ENCODE assay signal across 8 cellular contexts in the genomic region with DNA sequence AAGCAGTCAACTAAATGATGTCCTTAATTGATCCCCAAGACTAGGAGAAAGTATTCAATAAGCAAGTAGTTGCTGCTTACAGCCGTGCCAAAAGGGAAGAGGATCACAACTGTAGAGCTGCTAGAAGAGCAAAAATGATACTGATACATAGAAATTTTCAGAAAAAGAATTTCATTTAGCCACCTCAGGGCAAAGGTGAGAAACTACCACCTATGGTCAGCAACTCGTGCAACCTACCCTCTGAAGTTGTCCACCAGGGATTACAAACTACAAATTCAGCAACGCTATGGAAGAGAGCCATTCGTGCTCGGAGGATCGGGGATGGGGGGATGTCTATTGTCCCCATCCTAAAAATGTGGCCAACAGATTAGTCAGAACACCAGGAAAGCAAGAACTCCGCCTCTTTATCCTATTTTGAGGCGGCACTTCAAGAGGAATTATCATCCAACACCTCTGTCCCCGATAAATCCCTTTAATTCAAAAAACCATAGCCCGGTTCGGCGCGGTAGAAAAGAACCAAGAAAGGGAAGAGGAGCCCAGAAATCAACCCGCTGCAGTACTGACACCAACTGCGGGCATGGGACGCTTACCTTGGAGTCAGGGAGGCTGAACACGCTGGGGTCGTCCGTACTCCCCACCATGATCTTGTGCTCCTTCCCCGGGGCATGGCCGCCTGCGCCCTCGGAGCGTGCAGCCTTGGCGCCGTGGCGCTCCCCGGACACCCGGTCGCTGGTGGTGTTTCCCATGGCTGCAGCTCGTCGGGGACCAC. TPM values are rescaled to one million over a fixed set of nuclear protein-coding genes. Genes with fewer than 3 reads are reported as not detected.
DNase-seq lines count a peak whose midpoint lies in the region; ATAC-seq and TF ChIP-seq lines count a peak whose summit lies in the region.

No MANE protein-coding gene starts in this region.

- no peaks in the 10 kb centered on the region for H3K27me3 ChIP-seq in right atrium auricular region
- H3K27me3 ChIP-seq in NT2/D1 (ENCODE audit: insufficient read depth, insufficient read length) = no peaks in the 10 kb centered on the region
- H3K27me3 ChIP-seq in mesenchymal stem cell (ENCODE audit: control insufficient read depth in 1 of 2, insufficient read depth in 1 of 2, low read length in 2 of 2) = no peaks in the 10 kb centered on the region
- H3K27me3 ChIP-seq in upper lobe of right lung = no peaks in the 10 kb centered on the region

- peak overlapping the region; percentile 88 for H4K91ac ChIP-seq in mesenchymal stem cell (ENCODE audit: low read length)

- peak overlapping the region; percentile 63 to 97 for H3K18ac ChIP-seq in mesenchymal stem cell (ENCODE audit: low read depth in 1 of 2, low read length in 2 of 2)

- H3K36me3 Mint-ChIP-seq in chondrocyte (ENCODE audit: low read depth) = peaks cover 5% of the 10 kb centered on the region

- no peak overlapping the region for H2BK12ac ChIP-seq in mesenchymal stem cell (ENCODE audit: low read length in 2 of 2)

- H3K4me2 ChIP-seq in mesenchymal stem cell (ENCODE audit: low read length, poor library complexity, severe bottlenecking) = peak overlapping the region; percentile 94

- H2BK120ac ChIP-seq in mesenchymal stem cell (ENCODE audit: low read depth, low read length) = peak overlapping the region; percentile 66

- peak overlapping the region; percentile 1 to 96 for H3K23ac ChIP-seq in mesenchymal stem cell (ENCODE audit: low read length in 2 of 2)

- DNase-seq in right atrium auricular region (ENCODE audit: low spot score) (no peak), Right ventricle myocardium superior (no peak), NT2/D1 (ENCODE audit: low read depth, low spot score) (no peak), chondrocyte (ENCODE audit: low spot score) (no peak), mesenchymal stem cell (peak; percentile 31), upper lobe of right lung (no peak)

- peak overlapping the region; percentile 99 for H3K4me3 Mint-ChIP-seq in chondrocyte (ENCODE audit: unreplicated experiment)

- H4K8ac ChIP-seq in mesenchymal stem cell (ENCODE audit: low read length) = peak overlapping the region; percentile 78

- peak overlapping the region; percentile 96 to 97 for H3K27ac ChIP-seq in right atrium auricular region
- no peak overlapping the region for H3K27ac ChIP-seq in mesenchymal stem cell (ENCODE audit: low read length, poor library complexity, severe bottlenecking)
- H3K27ac ChIP-seq in upper lobe of right lung = peak overlapping the region; percentile 91

- H2AK5ac ChIP-seq in mesenchymal stem cell (ENCODE audit: low read length, severe bottlenecking) = no peak overlapping the region

- H3K4me1 ChIP-seq in right atrium auricular region (peaks cover 0 to 38% of the 10 kb centered on the region in 2 donors), NT2/D1 (ENCODE audit: insufficient read depth, insufficient read length) (peaks cover 3% of the 10 kb centered on the region), mesenchymal stem cell (ENCODE audit: control insufficient read depth, insufficient read depth, low read depth, low read length) (peaks cover 9% of the 10 kb centered on the region), upper lobe of right lung (peaks cover 25% of the 10 kb centered on the region)

- peak overlapping the region; percentile 11 for H2AFZ ChIP-seq in mesenchymal stem cell (ENCODE audit: low read depth, low read length)

- peak overlapping the region; percentile 33 to 58 for H3K4ac ChIP-seq in mesenchymal stem cell (ENCODE audit: low read depth in 1 of 2, low read length in 2 of 2)

- H2BK15ac ChIP-seq in mesenchymal stem cell (ENCODE audit: low read depth, poor library complexity, severe bottlenecking) = peak overlapping the region; percentile 93

- peak overlapping the region; percentile 88 for H3K27ac Mint-ChIP-seq in chondrocyte (ENCODE audit: unreplicated experiment)

- no peak for TF ChIP-seq CTCF in right atrium auricular region (IDR thresholded peaks at IDR 0.05)
- no peak for TF ChIP-seq CTCF in chondrocyte (IDR thresholded peaks at IDR 0.05)
- TF ChIP-seq CTCF in upper lobe of right lung (IDR thresholded peaks at IDR 0.05) = no peak

- H3K4me1 Mint-ChIP-seq in chondrocyte (ENCODE audit: low read depth) = peaks cover 65% of the 10 kb centered on the region

- H2BK5ac ChIP-seq in mesenchymal stem cell (ENCODE audit: low read depth, low read length, poor library complexity, severe bottlenecking) = no peak overlapping the region

- 0% methylated on average over 32 of the region's 32 CpGs for WGBS in mesenchymal stem cell

- no peaks in the 10 kb centered on the region for H3K9me3 Mint-ChIP-seq in chondrocyte (ENCODE audit: low read depth)

- intact Hi-C loops in Right ventricle myocardium superior (cut with DNase I) (loop anchor here (1.0 kb wide), 1 partner anchor 71 kb away; the partner anchor contains the start of gene CHD1L), upper lobe of right lung (cut with DNase I) (loop anchor here (10.0 kb wide), 1 partner anchor 73 kb away; the partner anchor contains the start of gene CHD1L)

- H3K4me3 ChIP-seq in right atrium auricular region (peak overlapping the region; percentile 90 to 94), NT2/D1 (ENCODE audit: insufficient read length, low read depth) (peak overlapping the region; percentile 98), mesenchymal stem cell (ENCODE audit: insufficient read depth in 1 of 2, low read depth in 1 of 2, low read length in 2 of 2) (peak overlapping the region; percentile 90 to 97), upper lobe of right lung (peak overlapping the region; percentile 88)

- H3K9ac ChIP-seq in NT2/D1 (ENCODE audit: insufficient read length, low read depth) (peak overlapping the region; percentile 95), mesenchymal stem cell (ENCODE audit: low read length) (peak overlapping the region; percentile 96)

- H3K9me3 ChIP-seq in right atrium auricular region = no peaks in the 10 kb centered on the region
- no peaks in the 10 kb centered on the region for H3K9me3 ChIP-seq in NT2/D1 (ENCODE audit: insufficient read depth, low read length)
- H3K9me3 ChIP-seq in mesenchymal stem cell (ENCODE audit: control insufficient read depth, low read length) = no peaks in the 10 kb centered on the region
- H3K9me3 ChIP-seq in upper lobe of right lung = no peaks in the 10 kb centered on the region

- H3K36me3 ChIP-seq in right atrium auricular region = peaks cover 2% of the 10 kb centered on the region
- H3K36me3 ChIP-seq in NT2/D1 (ENCODE audit: insufficient read depth, insufficient read length, low read length) = peaks cover 37% of the 10 kb centered on the region
- peaks cover 0 to 11% of the 10 kb centered on the region in 2 experiments for H3K36me3 ChIP-seq in mesenchymal stem cell (ENCODE audit: control insufficient read depth in 1 of 2, insufficient read depth in 2 of 2, low read depth in 1 of 2, low read length in 2 of 2)
- peaks cover 1% of the 10 kb centered on the region for H3K36me3 ChIP-seq in upper lobe of right lung

- ATAC-seq in Right ventricle myocardium superior (ENCODE audit: poor library complexity) = no peak
- no peak for ATAC-seq in upper lobe of right lung
- no peak for ATAC-seq in HG03565 (IDR thresholded peaks at IDR 0.05; ENCODE audit: unreplicated experiment)
- no peak for ATAC-seq in HG02588 (IDR thresholded peaks at IDR 0.05; ENCODE audit: unreplicated experiment)

- H3K14ac ChIP-seq in mesenchymal stem cell (ENCODE audit: low read length in 2 of 2) = peak overlapping the region in 1 of 2 experiments; percentile 46

- H3K79me1 ChIP-seq in mesenchymal stem cell (replicated peaks; ENCODE audit: low read length, poor library complexity, severe bottlenecking) = peaks cover 16% of the 10 kb centered on the region

- H3K27me3 Mint-ChIP-seq in chondrocyte (ENCODE audit: low read depth) = no peaks in the 10 kb centered on the region

RNA-seq across cellular contexts. Expression of gene PRKAB2, which starts 0.7 kb away (rescaled TPM):
- total RNA-seq in right atrium auricular region (10 to 100 TPM; 13.4 to 22.6 TPM), Right ventricle myocardium superior (49.0 TPM), chondrocyte (24.3 to 30.8 TPM (median 29.5 TPM) in 3 replicates), upper lobe of right lung (12.3 TPM)
- polyA plus RNA-seq in mesenchymal stem cell (2013, experiment 1 of 2) = 13.8 TPM
- 14.1 TPM for polyA plus RNA-seq in mesenchymal stem cell (2013, experiment 2 of 2)

RNA-seq across cellular contexts. Expression of gene FMO5, which starts 53.6 kb away (rescaled TPM):
- total RNA-seq in right atrium auricular region (1 to 10 TPM in 1 of 2 donors, under 1 TPM in 1; 0.86 to 1.1 TPM), Right ventricle myocardium superior (8.5 TPM), chondrocyte (1.8 to 2.8 TPM (median 2.5 TPM) in 3 replicates), upper lobe of right lung (95.9 TPM)
- polyA plus RNA-seq in mesenchymal stem cell (2013, experiment 1 of 2) = 0.51 TPM
- polyA plus RNA-seq in mesenchymal stem cell (2013, experiment 2 of 2) = 0.56 TPM

Comparison
In these comparisons a context has a peak if more than half of its experiments do, and no peak if none do; other contexts are left out.
1. RNA of gene FMO5, which starts 53.6 kb away (total RNA-seq): 95.9 TPM in upper lobe of right lung (single experiment); 8.5 TPM in Right ventricle myocardium superior (single experiment), 1.8 to 2.8 TPM in chondrocyte and 0.86 to 1.1 TPM in right atrium auricular region; every median in the first group is over 10 times any median in the second.
2. Peak in every context shown above with its lines, with median percentiles within 50 percentile points of each other: H3K4me3 ChIP-seq.